In genomic region chr16:74296465-74297295, GRCh38 we compare ENCODE assay signal across 8 cellular contexts. TPM values are rescaled to one million over a fixed set of nuclear protein-coding genes. Genes with fewer than 3 reads are reported as not detected.
DNase-seq lines count a peak whose midpoint lies in the region; ATAC-seq and TF ChIP-seq lines count a peak whose summit lies in the region.

Gene PSMD7, plus strand, starts transcription at chr16:74296814. Its CDS starts 101 bp downstream, at chr16:74296915.

- peak within 1 kb of the TSS; percentile 100 for H3K4me3 ChIP-seq in CD4-positive, CD25-positive, alpha-beta regulatory T cell (ENCODE audit: low read depth, low read length)
- H3K4me3 ChIP-seq in duodenal mucosa (ENCODE audit: low read depth in 1 of 2, low read length in 2 of 2) (peak within 1 kb of the TSS; percentile 80 to 99), right lobe of liver (peak within 1 kb of the TSS; percentile 75 to 98 (median 84))

- peak within 1 kb of the TSS; percentile 93 to 94 for H3K9ac ChIP-seq in duodenal mucosa (ENCODE audit: low read depth in 1 of 2, low read length in 2 of 2)

- H3K36me3 Mint-ChIP-seq in CD4-positive, CD25-positive, alpha-beta regulatory T cell, result peaks cover 12% of the 10 kb centered on the region
- H3K36me3 Mint-ChIP-seq in activated CD4-positive, alpha-beta memory T cell treated with anti-CD3 and anti-CD28 coated beads, Interleukin-2, amount 10 ng/mL, durations not matched to agents 7 days and 5 days (ENCODE audit: low read depth), result peaks cover 53% of the 10 kb centered on the region

- H3K27ac Mint-ChIP-seq in CD4-positive, CD25-positive, alpha-beta regulatory T cell, result peak within 1 kb of the TSS; percentile 95 to 100 (median 98)
- H3K27ac Mint-ChIP-seq in activated CD4-positive, alpha-beta memory T cell treated with anti-CD3 and anti-CD28 coated beads, Interleukin-2, amount 10 ng/mL, durations not matched to agents 7 days and 5 days, result peak within 1 kb of the TSS; percentile 90

- intact Hi-C loops in right lobe of liver (cut with DNase I), result no loop called here

- TF ChIP-seq CTCF in right lobe of liver (IDR thresholded peaks at IDR 0.05), result no peak

- peaks cover 34% of the 10 kb centered on the region for H3K4me1 ChIP-seq in CD4-positive, CD25-positive, alpha-beta regulatory T cell (ENCODE audit: control insufficient read depth, insufficient read depth, low read length, poor library complexity, severe bottlenecking)
- H3K4me1 ChIP-seq in duodenal mucosa (ENCODE audit: control insufficient read depth in 1 of 2, insufficient read depth in 2 of 2, low read length in 2 of 2) (peaks cover 17 to 24% of the 10 kb centered on the region in 2 donors), right lobe of liver (peaks cover 0 to 21% (median 9%) of the 10 kb centered on the region in 4 donors)

- no peaks in the 10 kb centered on the region for H3K9me3 ChIP-seq in CD4-positive, CD25-positive, alpha-beta regulatory T cell (ENCODE audit: control insufficient read depth in 2 of 2, low read length in 2 of 2)
- H3K9me3 ChIP-seq in duodenal mucosa (ENCODE audit: control insufficient read depth in 1 of 2, low read length in 2 of 2) (peaks cover 3 to 6% of the 10 kb centered on the region in 2 donors), right lobe of liver (no peaks in the 10 kb centered on the region)

- peak; percentile 94 to 96 for ATAC-seq in CD4-positive, CD25-positive, alpha-beta regulatory T cell (ENCODE audit: low read depth in 2 of 2)
- ATAC-seq in GM19438 (IDR thresholded peaks at IDR 0.05; ENCODE audit: low read depth, unreplicated experiment) (peak; percentile 95), HG03571 (IDR thresholded peaks at IDR 0.05; ENCODE audit: unreplicated experiment) (peak; percentile 93), right lobe of liver (peak; percentile 93 to 97 (median 96))

- H3K27me3 ChIP-seq in CD4-positive, CD25-positive, alpha-beta regulatory T cell (ENCODE audit: control insufficient read depth, insufficient read depth, low read length), result no peaks in the 10 kb centered on the region
- no peaks in the 10 kb centered on the region for H3K27me3 ChIP-seq in duodenal mucosa (ENCODE audit: control insufficient read depth in 1 of 2, insufficient read depth in 2 of 2, low read length in 2 of 2)
- no peaks in the 10 kb centered on the region for H3K27me3 ChIP-seq in right lobe of liver

- peak within 1 kb of the TSS; percentile 96 for H3K27ac ChIP-seq in CD4-positive, CD25-positive, alpha-beta regulatory T cell (ENCODE audit: insufficient read depth, low read length, poor library complexity, severe bottlenecking)
- H3K27ac ChIP-seq in duodenal mucosa (ENCODE audit: low read depth, low read length), result peak within 1 kb of the TSS; percentile 95
- H3K27ac ChIP-seq in right lobe of liver, result peak within 1 kb of the TSS; percentile 83 to 95 (median 91)

- peaks cover 9 to 50% (median 32%) of the 10 kb centered on the region in 4 donors for H3K4me1 Mint-ChIP-seq in CD4-positive, CD25-positive, alpha-beta regulatory T cell
- H3K4me1 Mint-ChIP-seq in activated CD4-positive, alpha-beta memory T cell treated with anti-CD3 and anti-CD28 coated beads, Interleukin-2, amount 10 ng/mL, durations not matched to agents 7 days and 5 days, result peaks cover 44% of the 10 kb centered on the region

- 0% methylated on average over 33 of the region's 71 CpGs for WGBS in right lobe of liver (ENCODE audit: insufficient coverage, low coverage, low lambda C conversion rate, missing lambda C conversion rate)

- H3K36me3 ChIP-seq in CD4-positive, CD25-positive, alpha-beta regulatory T cell (ENCODE audit: control insufficient read depth, insufficient read depth, low read length), result peaks cover 32% of the 10 kb centered on the region
- H3K36me3 ChIP-seq in duodenal mucosa (ENCODE audit: control insufficient read depth in 1 of 2, insufficient read depth in 2 of 2, low read length in 2 of 2), result peaks cover 12 to 25% of the 10 kb centered on the region in 2 donors
- H3K36me3 ChIP-seq in right lobe of liver, result peaks cover 0 to 26% (median 12%) of the 10 kb centered on the region in 4 donors

- H3K27me3 Mint-ChIP-seq in CD4-positive, CD25-positive, alpha-beta regulatory T cell, result peaks cover 6% of the 10 kb centered on the region
- H3K27me3 Mint-ChIP-seq in activated CD4-positive, alpha-beta memory T cell treated with anti-CD3 and anti-CD28 coated beads, Interleukin-2, amount 10 ng/mL, durations not matched to agents 7 days and 5 days, result no peaks in the 10 kb centered on the region

- peak; percentile 84 to 94 (median 92) for DNase-seq in CD4-positive, CD25-positive, alpha-beta regulatory T cell
- DNase-seq in NCI-H82 treated with DMSO at 0.1 percent for 48 hours (lab: John Stamatoyannopoulos, UW; ENCODE audit: unreplicated experiment) (peak; percentile 60), right lobe of liver (peak; percentile 94 to 95 (median 95))
- peak; percentile 92 for DNase-seq in activated CD4-positive, alpha-beta memory T cell treated with anti-CD3 and anti-CD28 coated beads, Interleukin-2, amount 10 ng/mL, durations not matched to agents 7 days and 5 days
- DNase-seq in stimulated activated CD4-positive, alpha-beta T cell treated with anti-CD3 and anti-CD28 coated beads, Interleukin-4, amount 100 ng/mL, for 24 hours, result peak; percentile 90

- POLR2A ChIA-PET in activated CD4-positive, alpha-beta memory T cell treated with anti-CD3 and anti-CD28 coated beads, Interleukin-2, amount 10 ng/mL, durations not matched to agents 7 days and 5 days (lab: Charles Lee), result interaction anchor here (0.5 to 3.6 kb wide), 23 partner anchors 9 to 1632 kb away, joined by 3 to 37 read pairs (median 3); partner anchors contain the start of genes KARS1, RFWD3, TERF2IP and TMEM170A

- H3K4me3 Mint-ChIP-seq in CD4-positive, CD25-positive, alpha-beta regulatory T cell, result peak within 1 kb of the TSS; percentile 91 to 98 (median 95)
- peak within 1 kb of the TSS; percentile 87 for H3K4me3 Mint-ChIP-seq in activated CD4-positive, alpha-beta memory T cell treated with anti-CD3 and anti-CD28 coated beads, Interleukin-2, amount 10 ng/mL, durations not matched to agents 7 days and 5 days

- CTCF ChIA-PET in activated CD4-positive, alpha-beta memory T cell treated with anti-CD3 and anti-CD28 coated beads, Interleukin-2, amount 10 ng/mL, durations not matched to agents 7 days and 5 days (lab: Charles Lee), result interaction anchor here (0.7 to 2.2 kb wide), 7 partner anchors 9 to 430 kb away, joined by 3 to 17 read pairs (median 4); no protein-coding TSS in a partner anchor

- TF ChIP-seq POLR2A in right lobe of liver (IDR thresholded peaks at IDR 0.05), result peak; percentile 84

- no peaks in the 10 kb centered on the region for H3K9me3 Mint-ChIP-seq in CD4-positive, CD25-positive, alpha-beta regulatory T cell
- H3K9me3 Mint-ChIP-seq in activated CD4-positive, alpha-beta memory T cell treated with anti-CD3 and anti-CD28 coated beads, Interleukin-2, amount 10 ng/mL, durations not matched to agents 7 days and 5 days, result peaks cover 6% of the 10 kb centered on the region

RNA-seq across cellular contexts. Expression of gene PSMD7, which starts in this region (rescaled TPM):
- 97.3 TPM for total RNA-seq in CD4-positive, CD25-positive, alpha-beta regulatory T cell
- polyA plus RNA-seq in CD4-positive, CD25-positive, alpha-beta regulatory T cell, result 100 to 1,000 TPM; 105 to 130 (median 111) TPM
- 10 to 100 TPM; 95.0 to 97.6 TPM for total RNA-seq in activated CD4-positive, alpha-beta memory T cell treated with anti-CD3 and anti-CD28 coated beads, Interleukin-2, amount 10 ng/mL, durations not matched to agents 7 days and 5 days
- 10 to 100 TPM; 39.2 to 53.3 (median 45.2) TPM for total RNA-seq in right lobe of liver

Comparison
In these comparisons a context has a peak if more than half of its experiments do, and no peak if none do; other contexts are left out.
1. Peak in every context shown above with its lines: DNase-seq, ATAC-seq, H3K4me3 ChIP-seq and H3K27ac ChIP-seq.